Comparison of ENCODE assay signal across 8 cellular contexts in the genomic region with DNA sequence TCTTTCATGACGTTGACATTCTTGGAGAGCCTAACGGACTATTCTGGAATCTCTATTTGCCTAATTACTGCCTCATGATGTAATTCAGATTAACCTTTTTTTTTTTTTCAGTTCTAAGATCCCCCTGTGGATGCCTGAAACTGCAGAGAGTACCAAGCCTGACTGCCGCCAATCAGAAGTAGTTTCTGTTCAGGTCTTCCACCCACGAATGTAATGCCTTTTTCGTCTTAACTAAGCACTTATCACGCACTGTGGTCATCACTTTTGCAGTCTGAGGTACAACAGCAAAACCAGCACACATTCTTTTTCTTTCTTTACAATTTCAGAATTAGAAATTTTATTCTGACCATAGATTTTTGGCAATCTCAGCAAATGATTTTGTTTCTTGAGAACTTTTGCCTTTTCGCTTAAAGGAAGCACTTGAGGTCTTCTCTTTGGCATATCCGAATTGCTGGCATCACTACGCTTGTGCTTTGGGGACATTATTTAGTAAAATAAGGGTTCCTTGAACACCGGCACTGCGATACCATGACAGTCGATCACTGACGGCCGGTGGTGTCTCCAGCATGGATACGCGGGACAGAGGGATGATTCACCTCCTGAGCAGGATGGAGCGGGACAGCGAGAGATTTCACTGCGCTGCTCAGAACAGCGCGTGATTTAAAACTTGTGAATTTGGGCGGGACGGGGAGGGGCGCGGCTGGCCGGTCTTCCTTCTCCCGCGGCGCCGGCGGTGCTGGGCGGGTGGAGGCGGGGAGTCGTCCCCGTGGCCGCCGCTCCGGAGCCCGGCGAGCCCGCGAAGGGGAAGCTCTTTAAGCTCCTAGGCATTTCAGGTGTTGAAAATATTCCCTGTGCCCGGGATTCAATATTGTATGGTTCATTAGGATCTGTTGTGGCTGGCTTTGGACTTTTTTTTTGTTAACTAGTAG. TPM values are rescaled to one million over a fixed set of nuclear protein-coding genes. Genes with fewer than 3 reads are reported as not detected.
DNase-seq lines count a peak whose midpoint lies in the region; ATAC-seq, FAIRE-seq and TF ChIP-seq lines count a peak whose summit lies in the region.

No MANE protein-coding gene starts in this region.

- H3K79me2 ChIP-seq in SK-N-SH (ENCODE audit: insufficient read depth): no peaks in the 10 kb centered on the region

- H3F3A ChIP-seq in SK-N-SH (replicated peaks; ENCODE audit: insufficient read depth): no peaks in the 10 kb centered on the region

- H3K36me3 ChIP-seq in SK-N-SH (replicated peaks in 1 of 2; ENCODE audit: control insufficient read depth in 1 of 2, insufficient read depth in 2 of 2, low read length in 1 of 2) (no peaks in the 10 kb centered on the region), thoracic aorta (no peaks in the 10 kb centered on the region)

- H3K9me3 ChIP-seq in SK-N-SH (no peaks in the 10 kb centered on the region), thoracic aorta (no peaks in the 10 kb centered on the region)

- peak overlapping the region; percentile 80; the same call in 1 of the 2 replicates for H2AFZ ChIP-seq in SK-N-SH (ENCODE audit: low read depth)

- no peaks in the 10 kb centered on the region; the same call in 1 of the 2 replicates for H3K27me3 ChIP-seq in SK-N-SH (ENCODE audit: insufficient read depth)
- no peaks in the 10 kb centered on the region for H3K27me3 ChIP-seq in thoracic aorta (replicated peaks; ENCODE audit: insufficient read depth)

- H3K9ac ChIP-seq in SK-N-SH: peak overlapping the region; percentile 54; the same call in 1 of the 2 replicates

- no peak overlapping the region for H3K27ac ChIP-seq in SK-N-SH (ENCODE audit: low read depth in 2 of 2, low read length in 1 of 2)
- H3K27ac ChIP-seq in thoracic aorta: no peak overlapping the region

- TF ChIP-seq CTCF in SK-N-SH (IDR thresholded peaks at IDR 0.05) (no peak), thoracic aorta (IDR thresholded peaks at IDR 0.05) (no peak)

- ATAC-seq in HG03175 (IDR thresholded peaks at IDR 0.05; ENCODE audit: unreplicated experiment): peak; percentile 73
- ATAC-seq in thoracic aorta (ENCODE audit: insufficient number of reproducible peaks, low FRiP score, low read depth): no peak

- CTCF ChIA-PET in SK-N-SH (lab: Yijun Ruan, JAX): interaction anchor here (0.6 to 2.0 kb wide), 3 partner anchors 30 to 207 kb away, joined by 3 to 8 read pairs (median 7); no protein-coding TSS in a partner anchor

- WGBS in SK-N-SH (ENCODE audit: low lambda C conversion rate): 17% methylated on average over 36 of the region's 43 CpGs

- H3K4me1 ChIP-seq in SK-N-SH (ENCODE audit: control insufficient read depth in 1 of 2, insufficient read depth in 2 of 2, low read depth in 1 of 2, low read length in 1 of 2): peaks cover 0 to 2% of the 10 kb centered on the region in 2 experiments; a peak in 2 of 4 replicates
- H3K4me1 ChIP-seq in thoracic aorta (ENCODE audit: control insufficient read depth in 1 of 2, low read depth in 2 of 2): peaks cover 0 to 15% of the 10 kb centered on the region in 2 donors

- DNase-seq in COLO668 (lab: John Stamatoyannopoulos, UW; ENCODE audit: unreplicated experiment) (peak; percentile 7), GM19239 (ENCODE audit: insufficient read length, low spot score) (no peak), SK-N-SH (peak; percentile 84), dedifferentiated amniotic fluid mesenchymal stem cell (ENCODE audit: extremely low spot score) (peak; percentile 15), medulla oblongata (ENCODE audit: extremely low spot score) (peak; percentile 54), thoracic aorta (ENCODE audit: low spot score) (no peak), GDM1 (lab: John Stamatoyannopoulos, UW) (no peak)

- peak; percentile 99 for FAIRE-seq in GM19239 (lab: Jason Lieb, UNC)

- H4K20me1 ChIP-seq in SK-N-SH (ENCODE audit: insufficient read depth): no peaks in the 10 kb centered on the region

- H3K4me2 ChIP-seq in SK-N-SH: peak overlapping the region; percentile 72

- no peaks in the 10 kb centered on the region for H3K9me2 ChIP-seq in SK-N-SH

- TF ChIP-seq RAD21 in SK-N-SH (IDR thresholded peaks at IDR 0.05; ENCODE audit: low read length): no peak

- peak overlapping the region; percentile 43 to 67 for H3K4me3 ChIP-seq in SK-N-SH (ENCODE audit: low read depth in 2 of 2, low read length in 1 of 2)
- peak overlapping the region; percentile 66 for H3K4me3 ChIP-seq in thoracic aorta

- no peak for TF ChIP-seq EP300 in SK-N-SH (IDR thresholded peaks at IDR 0.05; ENCODE audit: borderline replicate concordance in 1 of 2, low read depth in 1 of 2, low read length in 1 of 2)

- POLR2A ChIA-PET in SK-N-SH (lab: Yijun Ruan, JAX): no interaction called here

TF ChIP-seq in SK-N-SH, 30 proteins besides CTCF, POLR2A, EP300 and RAD21:
- TF ChIP-seq SMC3 (IDR thresholded peaks at IDR 0.05; ENCODE audit: low read depth, low read length): no peak
- TF ChIP-seq YY1 (IDR thresholded peaks at IDR 0.05; ENCODE audit: low read depth): 0 out of 2 replicates have a peak, but pooled peaks have one; percentile 21
- TF ChIP-seq, protein P1, sequence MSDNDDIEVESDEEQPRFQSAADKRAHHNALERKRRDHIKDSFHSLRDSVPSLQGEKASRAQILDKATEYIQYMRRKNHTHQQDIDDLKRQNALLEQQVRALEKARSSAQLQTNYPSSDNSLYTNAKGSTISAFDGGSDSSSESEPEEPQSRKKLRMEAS (IDR thresholded peaks at IDR 0.05; ENCODE audit: low read depth): peak; percentile 53; the same call in 1 of the 2 replicates
- TF ChIP-seq FOSL2 (IDR thresholded peaks at IDR 0.05; ENCODE audit: borderline replicate concordance, low read depth): 0 out of 2 replicates have a peak, but pooled peaks have one; percentile 26
- no peak for TF ChIP-seq RFX5 (IDR thresholded peaks at IDR 0.05; ENCODE audit: low read length)
- no peak for TF ChIP-seq EZH2phosphoT487 (IDR thresholded peaks at IDR 0.05; ENCODE audit: borderline replicate concordance, low read depth)
- TF ChIP-seq ZBTB33 (IDR thresholded peaks at IDR 0.05; ENCODE audit: borderline replicate concordance, low read depth): no peak
- peak; percentile 30 for TF ChIP-seq CHD2 (IDR thresholded peaks at IDR 0.05; ENCODE audit: low read length, partially characterized antibody)
- TF ChIP-seq, protein P2, sequence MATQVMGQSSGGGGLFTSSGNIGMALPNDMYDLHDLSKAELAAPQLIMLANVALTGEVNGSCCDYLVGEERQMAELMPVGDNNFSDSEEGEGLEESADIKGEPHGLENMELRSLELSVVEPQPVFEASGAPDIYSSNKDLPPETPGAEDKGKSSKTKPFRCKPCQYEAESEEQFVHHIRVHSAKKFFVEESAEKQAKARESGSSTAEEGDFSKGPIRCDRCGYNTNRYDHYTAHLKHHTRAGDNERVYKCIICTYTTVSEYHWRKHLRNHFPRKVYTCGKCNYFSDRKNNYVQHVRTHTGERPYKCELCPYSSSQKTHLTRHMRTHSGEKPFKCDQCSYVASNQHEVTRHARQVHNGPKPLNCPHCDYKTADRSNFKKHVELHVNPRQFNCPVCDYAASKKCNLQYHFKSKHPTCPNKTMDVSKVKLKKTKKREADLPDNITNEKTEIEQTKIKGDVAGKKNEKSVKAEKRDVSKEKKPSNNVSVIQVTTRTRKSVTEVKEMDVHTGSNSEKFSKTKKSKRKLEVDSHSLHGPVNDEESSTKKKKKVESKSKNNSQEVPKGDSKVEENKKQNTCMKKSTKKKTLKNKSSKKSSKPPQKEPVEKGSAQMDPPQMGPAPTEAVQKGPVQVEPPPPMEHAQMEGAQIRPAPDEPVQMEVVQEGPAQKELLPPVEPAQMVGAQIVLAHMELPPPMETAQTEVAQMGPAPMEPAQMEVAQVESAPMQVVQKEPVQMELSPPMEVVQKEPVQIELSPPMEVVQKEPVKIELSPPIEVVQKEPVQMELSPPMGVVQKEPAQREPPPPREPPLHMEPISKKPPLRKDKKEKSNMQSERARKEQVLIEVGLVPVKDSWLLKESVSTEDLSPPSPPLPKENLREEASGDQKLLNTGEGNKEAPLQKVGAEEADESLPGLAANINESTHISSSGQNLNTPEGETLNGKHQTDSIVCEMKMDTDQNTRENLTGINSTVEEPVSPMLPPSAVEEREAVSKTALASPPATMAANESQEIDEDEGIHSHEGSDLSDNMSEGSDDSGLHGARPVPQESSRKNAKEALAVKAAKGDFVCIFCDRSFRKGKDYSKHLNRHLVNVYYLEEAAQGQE (IDR thresholded peaks at IDR 0.05; ENCODE audit: low read depth, low read length): no peak

RNA-seq across cellular contexts. Expression of gene GPR55, which starts 32.0 kb away (rescaled TPM):
- not detected in 2 replicates for polyA plus RNA-seq in SK-N-SH (2012; rRNA removed)
- polyA plus RNA-seq in SK-N-SH (2012; cell fraction: cytosol; rRNA removed): not detected in 2 replicates
- 0.02 and 0.04 TPM in 2 replicates for polyA plus RNA-seq in SK-N-SH (2012; cell fraction: nucleus; rRNA removed)
- not detected for total RNA-seq in thoracic aorta

RNA-seq across cellular contexts. Expression of gene SPATA3, which starts 38.8 kb away (rescaled TPM):
- not detected in 2 replicates for polyA plus RNA-seq in SK-N-SH (2012; rRNA removed)
- polyA plus RNA-seq in SK-N-SH (2012; cell fraction: cytosol; rRNA removed): not detected in 2 replicates
- not detected in 2 replicates for polyA plus RNA-seq in SK-N-SH (2012; cell fraction: nucleus; rRNA removed)
- total RNA-seq in thoracic aorta: not detected

Comparison
In these comparisons a context has a peak if more than half of its experiments do, and no peak if none do; other contexts are left out.
1. DNase-seq: peak in COLO668 (single experiment), SK-N-SH (single experiment), dedifferentiated amniotic fluid mesenchymal stem cell (single experiment) and medulla oblongata (single experiment); none in GM19239 (single experiment), thoracic aorta (single experiment) and GDM1 (single experiment).